Comparison of ENCODE assay signal across 16 cellular contexts in the genomic region with DNA sequence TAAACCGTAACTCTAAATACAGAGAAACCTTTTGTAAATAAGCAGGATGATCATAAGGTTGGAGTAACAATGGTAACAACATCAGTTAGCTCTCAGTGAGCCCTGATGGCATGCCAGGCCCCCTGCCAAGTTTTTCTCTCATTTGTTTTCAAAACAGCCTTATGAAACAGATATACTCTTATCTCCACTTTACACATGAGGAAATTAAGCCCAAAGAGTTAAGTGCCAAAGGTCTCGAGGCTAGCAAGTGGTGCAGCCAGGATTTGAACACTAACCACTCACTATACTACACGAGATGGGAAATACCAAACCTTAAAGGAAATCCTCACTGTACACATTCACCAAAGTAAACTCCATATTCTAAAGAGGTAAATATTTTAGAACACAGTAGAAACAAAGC. TPM values are rescaled to one million over a fixed set of nuclear protein-coding genes. Genes with fewer than 3 reads are reported as not detected.
DNase-seq lines count a peak whose midpoint lies in the region; ATAC-seq, FAIRE-seq and TF ChIP-seq lines count a peak whose summit lies in the region.
"Had no signal": no experiment of that assay in that cellular context is flagged by ENCODE, and none has a peak within 500 bp of the region (broad histone marks: within the 10 kb centered on the region; RNA-seq: fewer than 3 reads in every experiment).

No MANE protein-coding gene starts in this region.

- intact Hi-C loops in HepG2 (cut with micrococcal nuclease; ENCODE audit: unreplicated experiment) = no loop called here

- H3K4me2 ChIP-seq in HepG2 (ENCODE audit: low read depth, low read length) = peak overlapping the region; percentile 19

- POLR2A ChIA-PET in HepG2 (lab: Yijun Ruan, JAX) = interaction anchor here (1.1 to 1.7 kb wide), 2 partner anchors 9 to 14 kb away, joined by 3 to 5 read pairs; partner anchors contain the start of gene USP31

- no peak overlapping the region for H3K9ac ChIP-seq in endodermal cell (ENCODE audit: extremely low read depth, low read length, poor library complexity, severe bottlenecking)
- no peak overlapping the region for H3K9ac ChIP-seq in HepG2 (ENCODE audit: insufficient read depth, low read depth, low read length)

- no peak for FAIRE-seq in HepG2 (lab: Jason Lieb, UNC)

- peak; percentile 78 for DNase-seq in DMS 273 (lab: John Stamatoyannopoulos, UW; ENCODE audit: unreplicated experiment)
- peak; percentile 54 for DNase-seq in NCI-H226
- DNase-seq in endodermal cell = no peak
- DNase-seq in HepG2 (ENCODE audit: low spot score) = peak; percentile 75
- no peak for DNase-seq in type B pancreatic cell (ENCODE audit: extremely low spot score, unreplicated experiment)
- no peak for DNase-seq in mesenteric fat pad (ENCODE audit: low spot score)
- DNase-seq in GM20000 (ENCODE audit: low spot score) = no peak
- DNase-seq: activated CD4-positive, alpha-beta T cell treated with anti-CD3 and anti-CD28 coated beads, Interleukin-2, amount 10 ng/mL, durations not matched to agents 7 days and 5 days; AML-193; EL; NCI-H1105 treated with DMSO at 0.1 percent for 48 hours; stimulated activated CD4-positive, alpha-beta T cell treated with anti-CD3 and anti-CD28 coated beads, Interleukin-2, amount 100 ng/mL, for 24 hours had no signal

- no peaks in the 10 kb centered on the region for H3K36me3 ChIP-seq in endodermal cell (ENCODE audit: control insufficient read depth, insufficient read depth, low read length)
- no peaks in the 10 kb centered on the region for H3K36me3 ChIP-seq in HepG2 (replicated peaks in 1 of 2; ENCODE audit: control insufficient read depth in 1 of 2, insufficient read depth in 2 of 2, low read length in 2 of 2)

- CTCF ChIA-PET in HepG2 (lab: Yijun Ruan, JAX; ENCODE audit: low intra/inter-chr PET ratio, low total read pairs) = no interaction called here

- peaks cover 99% of the 10 kb centered on the region for H3K79me2 ChIP-seq in HepG2 (ENCODE audit: insufficient read depth, low read length)

- H3K9me3 ChIP-seq in endodermal cell (ENCODE audit: control insufficient read depth, low read length) = peaks cover 17% of the 10 kb centered on the region
- peaks cover 9% of the 10 kb centered on the region for H3K9me3 ChIP-seq in HepG2 (ENCODE audit: low read length)

- H3K27ac ChIP-seq in endodermal cell (ENCODE audit: low read depth, low read length) (no peak overlapping the region), HepG2 (ENCODE audit: extremely low read length, insufficient read depth, low read length) (peak overlapping the region; percentile 9)

- in situ Hi-C loops in HepG2 (cut with HindIII; ENCODE audit: extremely low pct_ligation_motif_present, low pct_unique_long_range_greater_than_20kb) = no loop called here

- H3K27me3 Mint-ChIP-seq in endodermal cell (ENCODE audit: insufficient read depth) (no peaks in the 10 kb centered on the region), type B pancreatic cell (no peaks in the 10 kb centered on the region)
- H3K27me3 Mint-ChIP-seq in activated T-helper 17 cell treated with anti-CD3 and anti-CD28 coated beads, Interleukin-2, amount 50 U/mL, for 72 hours = no peaks in the 10 kb centered on the region
- H3K27me3 Mint-ChIP-seq: activated CD4-positive, alpha-beta T cell treated with anti-CD3 and anti-CD28 coated beads, Interleukin-2, amount 10 ng/mL, durations not matched to agents 7 days and 5 days had no signal

- H3K4me1 Mint-ChIP-seq in endodermal cell = peaks cover 28% of the 10 kb centered on the region
- no peaks in the 10 kb centered on the region for H3K4me1 Mint-ChIP-seq in activated T-helper 17 cell treated with anti-CD3 and anti-CD28 coated beads, Interleukin-2, amount 50 U/mL, for 72 hours
- H3K4me1 Mint-ChIP-seq in type B pancreatic cell (ENCODE audit: unreplicated experiment) = peaks cover 28% of the 10 kb centered on the region

- H3K4me1 ChIP-seq in endodermal cell (ENCODE audit: control insufficient read depth, insufficient read depth, low read length) (peaks cover 8% of the 10 kb centered on the region), HepG2 (ENCODE audit: insufficient read depth, low read length) (peaks cover 77% of the 10 kb centered on the region)

- no TSS peak for BruUV-seq in HepG2 (replicated peaks; lab: Mats Ljungman, UMichigan)

- H3K4me3 Mint-ChIP-seq in endodermal cell (no peak overlapping the region), type B pancreatic cell (no peak overlapping the region)
- no peak overlapping the region for H3K4me3 Mint-ChIP-seq in activated T-helper 17 cell treated with anti-CD3 and anti-CD28 coated beads, Interleukin-2, amount 50 U/mL, for 72 hours
- H3K4me3 Mint-ChIP-seq: activated CD4-positive, alpha-beta T cell treated with anti-CD3 and anti-CD28 coated beads, Interleukin-2, amount 10 ng/mL, durations not matched to agents 7 days and 5 days; activated T-helper 1 cell treated with anti-CD3 and anti-CD28 coated beads, Interleukin-12 subunit alpha, Interleukin-12 subunit beta, Interleukin-2, Interleukin-4 antibody, amounts not matched to agents 30 ng/mL and 10 ng/mL and 1 ng/mL, durations not matched to agents 14 hours and 24 hours and 36 hours had no signal

- peak overlapping the region; percentile 4 for H3K4me3 ChIP-seq in endodermal cell (ENCODE audit: low read length)
- H3K4me3 ChIP-seq in HepG2 (replicated peaks in 1 of 3; ENCODE audit: insufficient read depth in 1 of 3, low read depth in 2 of 3, low read length in 3 of 3) = no peak overlapping the region

- H3K27ac Mint-ChIP-seq in endodermal cell (peak overlapping the region; percentile 14), type B pancreatic cell (no peak overlapping the region)
- H3K27ac Mint-ChIP-seq in activated T-helper 17 cell treated with anti-CD3 and anti-CD28 coated beads, Interleukin-2, amount 50 U/mL, for 72 hours = no peak overlapping the region
- H3K27ac Mint-ChIP-seq: activated CD4-positive, alpha-beta T cell treated with anti-CD3 and anti-CD28 coated beads, Interleukin-2, amount 10 ng/mL, durations not matched to agents 7 days and 5 days; activated T-helper 1 cell treated with anti-CD3 and anti-CD28 coated beads, Interleukin-12 subunit alpha, Interleukin-12 subunit beta, Interleukin-2, Interleukin-4 antibody, amounts not matched to agents 30 ng/mL and 10 ng/mL and 1 ng/mL, durations not matched to agents 14 hours and 24 hours and 36 hours had no signal

- 66% methylated on average over 3 of the region's 3 CpGs; no CpG with 5 or more reads in 1 of the 2 experiments for WGBS in endodermal cell (ENCODE audit: insufficient coverage in 1 of 2, insufficient read length in 1 of 2), 2 experiments
- 39% methylated on average over 3 of the region's 3 CpGs for WGBS in HepG2 (ENCODE audit: low lambda C conversion rate)

- TF ChIP-seq POLR2A in HepG2 (IDR thresholded peaks at IDR 0.05; ENCODE audit: insufficient read depth in 1 of 2, low read depth in 2 of 2, low read length in 2 of 2) = no peak

- peak; percentile 69 for ATAC-seq in HepG2
- no peak for ATAC-seq in activated T-helper 17 cell treated with anti-CD3 and anti-CD28 coated beads, Interleukin-2, amount 50 U/mL, for 72 hours (replicated peaks)

- no peak overlapping the region for H2AFZ ChIP-seq in HepG2 (ENCODE audit: low read length)

- no peak for TF ChIP-seq RAD21 in HepG2 (CRISPR knock-in tag; IDR thresholded peaks at IDR 0.05)

- H3K36me3 Mint-ChIP-seq in endodermal cell (ENCODE audit: low read depth) (peaks cover 6% of the 10 kb centered on the region), type B pancreatic cell (no peaks in the 10 kb centered on the region)
- H3K36me3 Mint-ChIP-seq in activated T-helper 17 cell treated with anti-CD3 and anti-CD28 coated beads, Interleukin-2, amount 50 U/mL, for 72 hours (ENCODE audit: low read depth) = no peaks in the 10 kb centered on the region

- H3K9me3 Mint-ChIP-seq in endodermal cell (peaks cover 4% of the 10 kb centered on the region), type B pancreatic cell (no peaks in the 10 kb centered on the region)
- no peaks in the 10 kb centered on the region for H3K9me3 Mint-ChIP-seq in activated T-helper 17 cell treated with anti-CD3 and anti-CD28 coated beads, Interleukin-2, amount 50 U/mL, for 72 hours

- TF ChIP-seq EP300 in HepG2 (IDR thresholded peaks at IDR 0.05; ENCODE audit: low read depth in 2 of 2, low read length in 2 of 2) (no peak), HepG2 (CRISPR knock-in tag; IDR thresholded peaks at IDR 0.05; ENCODE audit: borderline replicate concordance) (no peak)

- H4K20me1 ChIP-seq in HepG2 (ENCODE audit: insufficient read depth, low read length) = peaks cover 16% of the 10 kb centered on the region

- TF ChIP-seq CTCF in endodermal cell (conservative IDR thresholded peaks at IDR 0.05) (no peak), HepG2 (CRISPR knock-in tag; IDR thresholded peaks at IDR 0.05) (no peak), type B pancreatic cell (conservative IDR thresholded peaks at IDR 0.05) (no peak), GM20000 (IDR thresholded peaks at IDR 0.05; ENCODE audit: extremely low read depth, missing control alignments) (no peak)

- no peaks in the 10 kb centered on the region for H3K27me3 ChIP-seq in endodermal cell (ENCODE audit: control insufficient read depth, insufficient read depth, low read length, poor library complexity, severe bottlenecking)
- no peaks in the 10 kb centered on the region for H3K27me3 ChIP-seq in HepG2 (ENCODE audit: control insufficient read depth in 1 of 2, insufficient read depth in 2 of 2, low read length in 2 of 2)

RNA-seq across cellular contexts. Expression of gene USP31, which starts 15.0 kb away (rescaled TPM):
- total RNA-seq in endodermal cell (10 to 100 TPM; 19.9 to 22.1 TPM), HepG2 (2016; rRNA removed; fragmentation: Illumina TruSeq; extraction: Trizol) (22.5 and 29.1 TPM in 2 replicates), type B pancreatic cell (ENCODE audit: low replicate concordance) (9.1 and 12.3 TPM in 2 replicates), mesenteric fat pad (15.4 TPM)
- polyA plus RNA-seq in endodermal cell (2013, experiment 1 of 2) = 5.9 TPM
- polyA plus RNA-seq in endodermal cell (2013, experiment 2 of 2) = 5.8 TPM
- 16.8 and 17.4 TPM in 2 replicates for total RNA-seq in HepG2 (2016; cell fraction: cytosol; rRNA removed; fragmentation: Illumina TruSeq; extraction: Trizol; ENCODE audit: low read depth)
- total RNA-seq in HepG2 (2016; cell fraction: insoluble cytoplasmic fraction; rRNA removed; fragmentation: Illumina TruSeq; extraction: Trizol) = 22.8 and 25.6 TPM in 2 replicates
- total RNA-seq in HepG2 (2016; cell fraction: membrane; rRNA removed; fragmentation: Illumina TruSeq; extraction: Trizol) = 29.3 and 32.3 TPM in 2 replicates
- 37.5 and 40.8 TPM in 2 replicates for total RNA-seq in HepG2 (2016; cell fraction: nucleus; rRNA removed; fragmentation: Illumina TruSeq; extraction: Trizol)
- polyA plus RNA-seq in HepG2 (2011; rRNA removed) = 22.7 and 23.3 TPM in 2 replicates
- polyA plus RNA-seq in HepG2 (2011; cell fraction: cytosol; rRNA removed) = 14.9 and 16.7 TPM in 2 replicates
- polyA plus RNA-seq in HepG2 (2011; cell fraction: nucleus; rRNA removed) = 36.6 and 36.8 TPM in 2 replicates
- 9.0 and 10.0 TPM in 2 replicates for polyA plus RNA-seq in HepG2 (2012)
- 12.2 and 13.0 TPM in 2 replicates for polyA plus RNA-seq in HepG2 (2016; cell fraction: cytosol; fragmentation: Illumina TruSeq; extraction: Trizol; ENCODE audit: low read depth)
- polyA plus RNA-seq in HepG2 (2016; cell fraction: insoluble cytoplasmic fraction; fragmentation: Illumina TruSeq; extraction: Trizol; ENCODE audit: low read depth) = 13.8 and 15.9 TPM in 2 replicates
- polyA plus RNA-seq in HepG2 (2016; cell fraction: membrane; fragmentation: Illumina TruSeq; extraction: Trizol; ENCODE audit: low read depth) = 19.9 and 22.8 TPM in 2 replicates
- 23.2 and 27.3 TPM in 2 replicates for polyA plus RNA-seq in HepG2 (2016; cell fraction: nucleus; fragmentation: Illumina TruSeq; extraction: Trizol; ENCODE audit: insufficient read depth, low read depth)
- 30.7 and 80.3 TPM in 2 replicates for polyA minus RNA-seq in HepG2 (2011; rRNA and poly(A)+ RNA removed; ENCODE audit: low replicate concordance)
- 30.8 and 35.6 TPM in 2 replicates for polyA minus RNA-seq in HepG2 (2011; cell fraction: cytosol; rRNA and poly(A)+ RNA removed)
- 109 and 122 TPM in 2 replicates for polyA minus RNA-seq in HepG2 (2011; cell fraction: nucleus; rRNA and poly(A)+ RNA removed)
- total RNA-seq in activated T-helper 17 cell treated with anti-CD3 and anti-CD28 coated beads, Interleukin-2, amount 50 U/mL, for 72 hours = 1 to 10 TPM; 4.8 to 7.6 TPM

RNA-seq across cellular contexts. Expression of gene SCNN1G, which starts 48.3 kb away (rescaled TPM):
- total RNA-seq in endodermal cell (under 1 TPM in 1 of 2 donors, not detected in 1; 0.09 TPM), HepG2 (2016; rRNA removed; fragmentation: Illumina TruSeq; extraction: Trizol) (not detected in 2 replicates), type B pancreatic cell (ENCODE audit: low replicate concordance) (1.3 and 1.4 TPM in 2 replicates), mesenteric fat pad (not detected)
- 0.18 TPM for polyA plus RNA-seq in endodermal cell (2013, experiment 1 of 2)
- not detected for polyA plus RNA-seq in endodermal cell (2013, experiment 2 of 2)
- total RNA-seq in HepG2 (2016; cell fraction: cytosol; rRNA removed; fragmentation: Illumina TruSeq; extraction: Trizol; ENCODE audit: low read depth) = not detected in 2 replicates
- not detected in 2 replicates for total RNA-seq in HepG2 (2016; cell fraction: insoluble cytoplasmic fraction; rRNA removed; fragmentation: Illumina TruSeq; extraction: Trizol)
- not detected in 2 replicates for total RNA-seq in HepG2 (2016; cell fraction: membrane; rRNA removed; fragmentation: Illumina TruSeq; extraction: Trizol)
- total RNA-seq in HepG2 (2016; cell fraction: nucleus; rRNA removed; fragmentation: Illumina TruSeq; extraction: Trizol) = not detected in 2 replicates
- polyA plus RNA-seq in HepG2 (2011; rRNA removed) = not detected in 2 replicates
- not detected in 2 replicates for polyA plus RNA-seq in HepG2 (2011; cell fraction: cytosol; rRNA removed)
- polyA plus RNA-seq in HepG2 (2011; cell fraction: nucleus; rRNA removed) = not detected in 2 replicates
- not detected in 2 replicates for polyA plus RNA-seq in HepG2 (2012)
- not detected in 2 replicates for polyA plus RNA-seq in HepG2 (2016; cell fraction: cytosol; fragmentation: Illumina TruSeq; extraction: Trizol; ENCODE audit: low read depth)
- polyA plus RNA-seq in HepG2 (2016; cell fraction: insoluble cytoplasmic fraction; fragmentation: Illumina TruSeq; extraction: Trizol; ENCODE audit: low read depth) = not detected in 2 replicates
- polyA plus RNA-seq in HepG2 (2016; cell fraction: membrane; fragmentation: Illumina TruSeq; extraction: Trizol; ENCODE audit: low read depth) = not detected in 2 replicates
- polyA plus RNA-seq in HepG2 (2016; cell fraction: nucleus; fragmentation: Illumina TruSeq; extraction: Trizol; ENCODE audit: insufficient read depth, low read depth) = not detected in 2 replicates
- polyA minus RNA-seq in HepG2 (2011; rRNA and poly(A)+ RNA removed; ENCODE audit: low replicate concordance) = not detected in 2 replicates
- polyA minus RNA-seq in HepG2 (2011; cell fraction: cytosol; rRNA and poly(A)+ RNA removed) = not detected in 2 replicates
- polyA minus RNA-seq in HepG2 (2011; cell fraction: nucleus; rRNA and poly(A)+ RNA removed) = not detected in 2 replicates
- not detected for total RNA-seq in activated T-helper 17 cell treated with anti-CD3 and anti-CD28 coated beads, Interleukin-2, amount 50 U/mL, for 72 hours
- total RNA-seq: activated CD4-positive, alpha-beta T cell treated with anti-CD3 and anti-CD28 coated beads, Interleukin-2, amount 10 ng/mL, durations not matched to agents 7 days and 5 days; activated T-helper 1 cell treated with anti-CD3 and anti-CD28 coated beads, Interleukin-12 subunit alpha, Interleukin-12 subunit beta, Interleukin-2, Interleukin-4 antibody, amounts not matched to agents 30 ng/mL and 10 ng/mL and 1 ng/mL, durations not matched to agents 14 hours and 24 hours and 36 hours; H4; posterior vena cava had no signal

Comparison
In these comparisons a context has a peak if more than half of its experiments do, and no peak if none do; other contexts are left out.
1. DNase-seq: peak in DMS 273 (single experiment), NCI-H226 (single experiment) and HepG2 (single experiment); none in endodermal cell (single experiment), type B pancreatic cell (single experiment), mesenteric fat pad (single experiment) and GM20000 (single experiment).